8 cellular contexts compared by ENCODE assay signal in the genomic region with DNA sequence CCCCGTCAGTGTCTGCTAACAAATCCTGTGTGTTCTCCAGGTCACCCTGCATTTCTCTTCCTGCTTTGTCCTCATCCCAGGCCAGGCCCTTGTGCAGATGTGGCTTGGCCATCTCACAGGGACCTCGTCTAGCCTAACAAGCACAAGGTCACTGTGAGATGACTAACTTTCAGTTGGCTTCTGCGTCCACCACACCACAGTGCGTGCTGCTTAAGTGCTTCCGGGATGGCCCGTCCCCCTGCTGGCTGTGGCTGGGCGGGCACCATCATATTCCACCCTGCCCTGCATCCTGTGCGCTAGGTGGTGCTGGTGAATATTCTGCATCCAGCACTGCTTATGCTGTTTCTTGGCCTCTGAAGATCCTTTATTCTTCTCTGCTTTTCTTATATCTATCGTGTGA. TPM values are rescaled to one million over a fixed set of nuclear protein-coding genes. Genes with fewer than 3 reads are reported as not detected.
DNase-seq lines count a peak whose midpoint lies in the region; ATAC-seq, FAIRE-seq and TF ChIP-seq lines count a peak whose summit lies in the region.
"Had no signal": no experiment of that assay in that cellular context is flagged by ENCODE, and none has a peak within 500 bp of the region (broad histone marks: within the 10 kb centered on the region; RNA-seq: fewer than 3 reads in every experiment).

No MANE protein-coding gene starts in this region.

- peak; percentile 58 for FAIRE-seq in GM12892 (lab: Jason Lieb, UNC)

- no peak overlapping the region for H3K4me2 ChIP-seq in Loucy (ENCODE audit: low read depth, low read length, poor library complexity, severe bottlenecking)
- no peak overlapping the region for H3K4me2 ChIP-seq in parathyroid adenoma (ENCODE audit: low read length)

- H3K36me3 ChIP-seq in Loucy (ENCODE audit: insufficient read depth, low read length) (peaks cover 36% of the 10 kb centered on the region; the same call in 1 of the 2 replicates), parathyroid adenoma (ENCODE audit: control insufficient read depth, insufficient read depth, low read length) (no peaks in the 10 kb centered on the region)

- TF ChIP-seq CTCF in Loucy (conservative IDR thresholded peaks at IDR 0.05; ENCODE audit: low read length), result peak; percentile 43; the same call in 1 of the 2 replicates
- peak; percentile 48 for TF ChIP-seq CTCF in parathyroid adenoma (IDR thresholded peaks at IDR 0.05)

- H3K4me1 ChIP-seq in Loucy (ENCODE audit: insufficient read depth, low read length, poor library complexity, severe bottlenecking), result no peaks in the 10 kb centered on the region
- peaks cover 16% of the 10 kb centered on the region for H3K4me1 ChIP-seq in parathyroid adenoma

- H3F3A ChIP-seq in Loucy (ENCODE audit: low read depth), result no peaks in the 10 kb centered on the region

- H3K79me2 ChIP-seq in Loucy (ENCODE audit: insufficient read depth, low read length) (no peaks in the 10 kb centered on the region), parathyroid adenoma (no peaks in the 10 kb centered on the region)

- TF ChIP-seq POLR2A in GM12892 (IDR thresholded peaks at IDR 0.05; ENCODE audit: low read depth, low read length), result no peak

- DNase-seq in GM12892 (ENCODE audit: insufficient read length) (no peak), dermis microvascular lymphatic vessel endothelial cell (ENCODE audit: low read depth in 2 of 2) (peak; percentile 25 to 52), NCI-H1105 (lab: John Stamatoyannopoulos, UW) (no peak), G401 (ENCODE audit: low spot score) (no peak)
- DNase-seq: activated B cell treated with CpG ODN at 0.5 μM for 24 hours had no signal

- H3K27ac ChIP-seq in parathyroid adenoma, result no peak overlapping the region

- H4K20me1 ChIP-seq in Loucy (ENCODE audit: insufficient read depth, low read length, poor library complexity, severe bottlenecking), result no peaks in the 10 kb centered on the region

- H2AFZ ChIP-seq in Loucy (ENCODE audit: low read length), result no peak overlapping the region
- no peak overlapping the region for H2AFZ ChIP-seq in parathyroid adenoma

- no peak for ATAC-seq in GM19463 (IDR thresholded peaks at IDR 0.05; ENCODE audit: unreplicated experiment)

- in situ Hi-C loops in G401 (cut with HindIII; ENCODE audit: low sequenced_read_pairs), result no loop called here

- H3K4me3 ChIP-seq in Loucy (ENCODE audit: low read length, poor library complexity, severe bottlenecking), result no peak overlapping the region
- H3K4me3 ChIP-seq in parathyroid adenoma (ENCODE audit: low read depth, low read length), result no peak overlapping the region

- no peaks in the 10 kb centered on the region for H3K9me2 ChIP-seq in Loucy (replicated peaks; ENCODE audit: low read depth, low read length)

- H3K9ac ChIP-seq in Loucy (ENCODE audit: low read depth, low read length, poor library complexity, severe bottlenecking) (no peak overlapping the region), parathyroid adenoma (no peak overlapping the region)

- no peaks in the 10 kb centered on the region for H3K27me3 ChIP-seq in Loucy (ENCODE audit: insufficient read depth, low read length, poor library complexity, severe bottlenecking)
- no peaks in the 10 kb centered on the region for H3K27me3 ChIP-seq in parathyroid adenoma (ENCODE audit: control insufficient read depth, insufficient read depth, low read length)

- H3K9me3 ChIP-seq in Loucy (ENCODE audit: insufficient read depth, low read depth, low read length) (no peaks in the 10 kb centered on the region), parathyroid adenoma (ENCODE audit: control insufficient read depth, low read length) (no peaks in the 10 kb centered on the region)

RNA-seq across cellular contexts. Expression of a gene that starts 33.8 kb away (rescaled TPM):
- 143 TPM for polyA plus RNA-seq in GM12892 (2012; ENCODE audit: missing spikeins)
- 113 and 162 TPM in 2 replicates for total RNA-seq in dermis microvascular lymphatic vessel endothelial cell
- total RNA-seq in G401 (2014; rRNA removed; shearing (Covaris generic)), result 99.0 and 131 TPM in 2 replicates

RNA-seq across cellular contexts. Expression of a gene that starts 50.1 kb away (rescaled TPM):
- polyA plus RNA-seq in GM12892 (2012; ENCODE audit: missing spikeins), result 16.9 TPM
- total RNA-seq in dermis microvascular lymphatic vessel endothelial cell, result 4.9 and 5.3 TPM in 2 replicates
- total RNA-seq in G401 (2014; rRNA removed; shearing (Covaris generic)), result 17.5 and 20.7 TPM in 2 replicates

Comparison
In these comparisons a context has a peak if more than half of its experiments do, and no peak if none do; other contexts are left out.
1. DNase-seq: peak in dermis microvascular lymphatic vessel endothelial cell (2 of 2); none in GM12892 (single experiment), NCI-H1105 (single experiment) and G401 (single experiment).